In the genomic region with DNA sequence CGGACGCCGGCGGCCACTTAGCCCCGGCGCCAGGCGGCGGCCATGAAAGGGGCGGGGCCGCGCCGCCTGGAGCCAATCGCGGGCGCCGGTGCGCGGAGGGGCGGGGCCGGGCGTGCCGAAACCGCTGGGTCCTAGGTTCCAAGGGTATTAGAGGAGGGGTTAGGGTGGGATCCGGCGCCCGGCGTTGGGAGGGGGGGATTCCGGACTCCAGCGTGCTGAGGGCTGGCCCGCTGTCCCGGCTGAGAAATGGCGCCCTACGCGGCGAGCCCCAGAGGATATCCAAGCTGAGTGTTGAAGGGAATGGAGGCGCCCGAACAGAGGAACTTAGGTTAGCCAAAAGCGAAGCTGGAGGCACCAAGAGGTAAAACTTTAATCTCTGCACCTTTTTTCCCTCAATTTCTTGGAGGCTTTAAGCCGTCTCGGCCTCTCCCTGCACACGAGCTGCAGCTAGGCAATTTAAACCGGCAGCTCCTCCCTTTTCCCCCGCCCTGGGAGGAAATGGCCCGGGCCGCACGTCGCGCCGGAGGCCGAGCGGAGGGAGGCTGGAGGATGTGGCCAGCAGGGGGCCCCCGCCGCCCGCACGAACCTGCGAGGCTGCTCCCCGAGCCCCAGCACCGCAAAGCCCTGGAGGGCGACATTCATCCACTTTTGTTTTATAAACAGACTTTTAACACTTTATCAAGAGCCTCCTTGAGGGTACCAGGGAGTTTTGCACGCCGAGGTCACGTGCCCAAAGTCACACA, we compare ENCODE assay signal across 1 cellular context.
TF ChIP-seq lines count a peak whose summit lies in the region.

A gene with protein sequence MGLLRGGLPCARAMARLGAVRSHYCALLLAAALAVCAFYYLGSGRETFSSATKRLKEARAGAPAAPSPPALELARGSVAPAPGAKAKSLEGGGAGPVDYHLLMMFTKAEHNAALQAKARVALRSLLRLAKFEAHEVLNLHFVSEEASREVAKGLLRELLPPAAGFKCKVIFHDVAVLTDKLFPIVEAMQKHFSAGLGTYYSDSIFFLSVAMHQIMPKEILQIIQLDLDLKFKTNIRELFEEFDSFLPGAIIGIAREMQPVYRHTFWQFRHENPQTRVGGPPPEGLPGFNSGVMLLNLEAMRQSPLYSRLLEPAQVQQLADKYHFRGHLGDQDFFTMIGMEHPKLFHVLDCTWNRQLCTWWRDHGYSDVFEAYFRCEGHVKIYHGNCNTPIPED (minus strand): TSS at position 44 of the 743 bp plus-strand sequence. CDS start 101 bp downstream, outside the sequence.

TF ChIP-seq in K562, 482 proteins besides CTCF, POLR2A, EP300 and RAD21 (continued from another document and continues in another):
- TF ChIP-seq DLX4 (CRISPR knock-in tag; IDR thresholded peaks at IDR 0.05): no peak
- no peak for TF ChIP-seq KAT8 (IDR thresholded peaks at IDR 0.05; ENCODE audit: low read depth)
- TF ChIP-seq ASH1L (IDR thresholded peaks at IDR 0.05; ENCODE audit: borderline replicate concordance, low read depth, partially characterized antibody): no peak
- TF ChIP-seq, protein P1, sequence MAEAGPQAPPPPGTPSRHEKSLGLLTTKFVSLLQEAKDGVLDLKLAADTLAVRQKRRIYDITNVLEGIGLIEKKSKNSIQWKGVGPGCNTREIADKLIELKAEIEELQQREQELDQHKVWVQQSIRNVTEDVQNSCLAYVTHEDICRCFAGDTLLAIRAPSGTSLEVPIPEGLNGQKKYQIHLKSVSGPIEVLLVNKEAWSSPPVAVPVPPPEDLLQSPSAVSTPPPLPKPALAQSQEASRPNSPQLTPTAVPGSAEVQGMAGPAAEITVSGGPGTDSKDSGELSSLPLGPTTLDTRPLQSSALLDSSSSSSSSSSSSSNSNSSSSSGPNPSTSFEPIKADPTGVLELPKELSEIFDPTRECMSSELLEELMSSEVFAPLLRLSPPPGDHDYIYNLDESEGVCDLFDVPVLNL (CRISPR knock-in tag; IDR thresholded peaks at IDR 0.05; ENCODE audit: low read depth): no peak
- no peak for TF ChIP-seq SRSF9 (IDR thresholded peaks at IDR 0.05; ENCODE audit: borderline replicate concordance, low read depth, low read length)
- TF ChIP-seq CREB5 (CRISPR knock-in tag; IDR thresholded peaks at IDR 0.05): no peak
- no peak for TF ChIP-seq SMARCA5 (IDR thresholded peaks at IDR 0.05)
- no peak for TF ChIP-seq NR0B1 (IDR thresholded peaks at IDR 0.05; ENCODE audit: partially characterized antibody)
- TF ChIP-seq, protein P2, sequence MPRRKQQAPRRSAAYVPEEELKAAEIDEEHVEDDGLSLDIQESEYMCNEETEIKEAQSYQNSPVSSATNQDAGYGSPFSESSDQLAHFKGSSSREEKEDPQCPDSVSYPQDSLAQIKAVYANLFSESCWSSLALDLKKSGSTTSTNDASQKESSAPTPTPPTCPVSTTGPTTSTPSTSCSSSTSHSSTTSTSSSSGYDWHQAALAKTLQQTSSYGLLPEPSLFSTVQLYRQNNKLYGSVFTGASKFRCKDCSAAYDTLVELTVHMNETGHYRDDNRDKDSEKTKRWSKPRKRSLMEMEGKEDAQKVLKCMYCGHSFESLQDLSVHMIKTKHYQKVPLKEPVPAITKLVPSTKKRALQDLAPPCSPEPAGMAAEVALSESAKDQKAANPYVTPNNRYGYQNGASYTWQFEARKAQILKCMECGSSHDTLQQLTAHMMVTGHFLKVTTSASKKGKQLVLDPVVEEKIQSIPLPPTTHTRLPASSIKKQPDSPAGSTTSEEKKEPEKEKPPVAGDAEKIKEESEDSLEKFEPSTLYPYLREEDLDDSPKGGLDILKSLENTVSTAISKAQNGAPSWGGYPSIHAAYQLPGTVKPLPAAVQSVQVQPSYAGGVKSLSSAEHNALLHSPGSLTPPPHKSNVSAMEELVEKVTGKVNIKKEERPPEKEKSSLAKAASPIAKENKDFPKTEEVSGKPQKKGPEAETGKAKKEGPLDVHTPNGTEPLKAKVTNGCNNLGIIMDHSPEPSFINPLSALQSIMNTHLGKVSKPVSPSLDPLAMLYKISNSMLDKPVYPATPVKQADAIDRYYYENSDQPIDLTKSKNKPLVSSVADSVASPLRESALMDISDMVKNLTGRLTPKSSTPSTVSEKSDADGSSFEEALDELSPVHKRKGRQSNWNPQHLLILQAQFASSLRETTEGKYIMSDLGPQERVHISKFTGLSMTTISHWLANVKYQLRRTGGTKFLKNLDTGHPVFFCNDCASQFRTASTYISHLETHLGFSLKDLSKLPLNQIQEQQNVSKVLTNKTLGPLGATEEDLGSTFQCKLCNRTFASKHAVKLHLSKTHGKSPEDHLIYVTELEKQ (CRISPR knock-in tag; IDR thresholded peaks at IDR 0.05): no peak
- TF ChIP-seq, protein P3, sequence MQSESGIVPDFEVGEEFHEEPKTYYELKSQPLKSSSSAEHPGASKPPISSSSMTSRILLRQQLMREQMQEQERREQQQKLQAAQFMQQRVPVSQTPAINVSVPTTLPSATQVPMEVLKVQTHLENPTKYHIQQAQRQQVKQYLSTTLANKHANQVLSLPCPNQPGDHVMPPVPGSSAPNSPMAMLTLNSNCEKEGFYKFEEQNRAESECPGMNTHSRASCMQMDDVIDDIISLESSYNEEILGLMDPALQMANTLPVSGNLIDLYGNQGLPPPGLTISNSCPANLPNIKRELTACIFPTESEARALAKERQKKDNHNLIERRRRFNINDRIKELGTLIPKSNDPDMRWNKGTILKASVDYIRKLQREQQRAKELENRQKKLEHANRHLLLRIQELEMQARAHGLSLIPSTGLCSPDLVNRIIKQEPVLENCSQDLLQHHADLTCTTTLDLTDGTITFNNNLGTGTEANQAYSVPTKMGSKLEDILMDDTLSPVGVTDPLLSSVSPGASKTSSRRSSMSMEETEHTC (IDR thresholded peaks at IDR 0.05): no peak
- TF ChIP-seq YBX1 (IDR thresholded peaks at IDR 0.05): no peak
- TF ChIP-seq NBN (IDR thresholded peaks at IDR 0.05; ENCODE audit: low read depth): no peak; the same call in 1 of the 2 replicates
- TF ChIP-seq RNF2 (IDR thresholded peaks at IDR 0.05): 0 out of 2 replicates have a peak, but pooled peaks have one; percentile 23
- peak; percentile 53 for TF ChIP-seq HNRNPLL (IDR thresholded peaks at IDR 0.05; ENCODE audit: low read depth, low read length, poor library complexity, severe bottlenecking)
- no peak for TF ChIP-seq TCFL5 (CRISPR knock-in tag; conservative IDR thresholded peaks at IDR 0.05)
- peak; percentile 68; the same call in 1 of the 2 replicates for TF ChIP-seq POLR2H (tag; IDR thresholded peaks at IDR 0.05; ENCODE audit: low read depth)
- TF ChIP-seq HNRNPL (IDR thresholded peaks at IDR 0.05; ENCODE audit: low read depth, low read length): no peak; the same call in 1 of the 2 replicates
- TF ChIP-seq IRF2 (CRISPR knock-in tag; IDR thresholded peaks at IDR 0.05): no peak
- TF ChIP-seq CTBP1 (IDR thresholded peaks at IDR 0.05; ENCODE audit: borderline replicate concordance): peak; percentile 39
- TF ChIP-seq, protein P4, sequence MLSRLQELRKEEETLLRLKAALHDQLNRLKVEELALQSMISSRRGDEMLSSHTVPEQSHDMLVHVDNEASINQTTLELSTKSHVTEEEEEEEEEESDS (CRISPR knock-in tag; IDR thresholded peaks at IDR 0.05): no peak
- TF ChIP-seq GATAD2A (IDR thresholded peaks at IDR 0.05): peak; percentile 22; the same call in 1 of the 2 replicates
- no peak for TF ChIP-seq ID3 (CRISPR knock-in tag; IDR thresholded peaks at IDR 0.05)
- no peak for TF ChIP-seq ID3 (tag; IDR thresholded peaks at IDR 0.05)
- no peak for TF ChIP-seq ZNF785 (CRISPR knock-in tag; IDR thresholded peaks at IDR 0.05)
- TF ChIP-seq, protein P5, sequence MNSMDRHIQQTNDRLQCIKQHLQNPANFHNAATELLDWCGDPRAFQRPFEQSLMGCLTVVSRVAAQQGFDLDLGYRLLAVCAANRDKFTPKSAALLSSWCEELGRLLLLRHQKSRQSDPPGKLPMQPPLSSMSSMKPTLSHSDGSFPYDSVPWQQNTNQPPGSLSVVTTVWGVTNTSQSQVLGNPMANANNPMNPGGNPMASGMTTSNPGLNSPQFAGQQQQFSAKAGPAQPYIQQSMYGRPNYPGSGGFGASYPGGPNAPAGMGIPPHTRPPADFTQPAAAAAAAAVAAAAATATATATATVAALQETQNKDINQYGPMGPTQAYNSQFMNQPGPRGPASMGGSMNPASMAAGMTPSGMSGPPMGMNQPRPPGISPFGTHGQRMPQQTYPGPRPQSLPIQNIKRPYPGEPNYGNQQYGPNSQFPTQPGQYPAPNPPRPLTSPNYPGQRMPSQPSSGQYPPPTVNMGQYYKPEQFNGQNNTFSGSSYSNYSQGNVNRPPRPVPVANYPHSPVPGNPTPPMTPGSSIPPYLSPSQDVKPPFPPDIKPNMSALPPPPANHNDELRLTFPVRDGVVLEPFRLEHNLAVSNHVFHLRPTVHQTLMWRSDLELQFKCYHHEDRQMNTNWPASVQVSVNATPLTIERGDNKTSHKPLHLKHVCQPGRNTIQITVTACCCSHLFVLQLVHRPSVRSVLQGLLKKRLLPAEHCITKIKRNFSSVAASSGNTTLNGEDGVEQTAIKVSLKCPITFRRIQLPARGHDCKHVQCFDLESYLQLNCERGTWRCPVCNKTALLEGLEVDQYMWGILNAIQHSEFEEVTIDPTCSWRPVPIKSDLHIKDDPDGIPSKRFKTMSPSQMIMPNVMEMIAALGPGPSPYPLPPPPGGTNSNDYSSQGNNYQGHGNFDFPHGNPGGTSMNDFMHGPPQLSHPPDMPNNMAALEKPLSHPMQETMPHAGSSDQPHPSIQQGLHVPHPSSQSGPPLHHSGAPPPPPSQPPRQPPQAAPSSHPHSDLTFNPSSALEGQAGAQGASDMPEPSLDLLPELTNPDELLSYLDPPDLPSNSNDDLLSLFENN (IDR thresholded peaks at IDR 0.05; ENCODE audit: low read depth in 2 of 2, low read length in 2 of 2): no peak
- no peak for TF ChIP-seq FOXK1 (CRISPR knock-in tag; IDR thresholded peaks at IDR 0.05; ENCODE audit: borderline replicate concordance)
- no peak for TF ChIP-seq ZBTB17 (CRISPR knock-in tag; IDR thresholded peaks at IDR 0.05)
- no peak for TF ChIP-seq ZNF586 (CRISPR knock-in tag; conservative IDR thresholded peaks at IDR 0.05)
- TF ChIP-seq NEUROD1 (IDR thresholded peaks at IDR 0.05; ENCODE audit: borderline replicate concordance, low read depth, low read length, partially characterized antibody): peak; percentile 67
- TF ChIP-seq ZNF146 (CRISPR knock-in tag; IDR thresholded peaks at IDR 0.05; ENCODE audit: unreplicated experiment): no peak
- TF ChIP-seq JUNB (CRISPR knock-in tag; conservative IDR thresholded peaks at IDR 0.05): no peak
- TF ChIP-seq ZBTB1 (CRISPR knock-in tag; IDR thresholded peaks at IDR 0.05; ENCODE audit: borderline replicate concordance, low read depth): no peak
- TF ChIP-seq NKRF (IDR thresholded peaks at IDR 0.05; ENCODE audit: borderline replicate concordance): peak; percentile 61; the same call in 1 of the 2 replicates
- TF ChIP-seq YY1 (IDR thresholded peaks at IDR 0.05; ENCODE audit: borderline replicate concordance in 1 of 3, control insufficient read depth in 1 of 3, extremely low read depth in 1 of 3, insufficient read depth in 3 of 3, insufficient read length in 1 of 3, insufficient replicate concordance in 2 of 3, low read depth in 1 of 3, low read length in 2 of 3): peak; percentile 89 to 98 (median 98)
